In genomic region chr11:14315130-14315529, GRCh38 we compare ENCODE assay signal across 19 cellular contexts. TPM values are rescaled to one million over a fixed set of nuclear protein-coding genes. Genes with fewer than 3 reads are reported as not detected.
A peak's percentile ranks its signal among the peaks of the same experiment; 100 is the strongest.
DNase-seq lines count a peak whose midpoint lies in the region; ATAC-seq and TF ChIP-seq lines count a peak whose summit lies in the region.
"Had no signal": no experiment of that assay in that cellular context is flagged by ENCODE, and none has a peak within 500 bp of the region (broad histone marks: within the 10 kb centered on the region; RNA-seq: fewer than 3 reads in every experiment).

No MANE protein-coding gene starts in this region.

- no peak for TF ChIP-seq POLR2A in right lobe of liver (IDR thresholded peaks at IDR 0.05)

- intact Hi-C loops in right lobe of liver (cut with DNase I): no loop called here

- ATAC-seq in GM19351 (IDR thresholded peaks at IDR 0.05; ENCODE audit: unreplicated experiment) (peak; percentile 35), HG03097 (IDR thresholded peaks at IDR 0.05; ENCODE audit: low FRiP score, unreplicated experiment) (peak; percentile 33), right lobe of liver (no peak)
- peak; percentile 44 for ATAC-seq in activated naive CD8-positive, alpha-beta T cell treated with anti-CD3 and anti-CD28 coated beads, Interleukin-2, amount 50 U/mL, for 24 hours
- ATAC-seq: upper lobe of right lung had no signal

- H3K27me3 Mint-ChIP-seq in activated naive CD8-positive, alpha-beta T cell treated with anti-CD3 and anti-CD28 coated beads, Interleukin-2, amount 50 U/mL, for 24 hours: no peaks in the 10 kb centered on the region
- H3K27me3 Mint-ChIP-seq: CD8-positive, alpha-beta memory T cell had no signal

- H3K27ac Mint-ChIP-seq in activated naive CD8-positive, alpha-beta T cell treated with anti-CD3 and anti-CD28 coated beads, Interleukin-2, amount 50 U/mL, for 24 hours: peak overlapping the region; percentile 76

- DNase-seq in DMS79 treated with DMSO at 0.1 percent for 48 hours (lab: John Stamatoyannopoulos, UW) (peak; percentile 18), DMS153 treated with DMSO at 0.1 percent for 48 hours (lab: John Stamatoyannopoulos, UW; ENCODE audit: unreplicated experiment) (no peak), right lobe of liver (no peak), AG08396 (ENCODE audit: low spot score) (no peak), D341Med (ENCODE audit: low spot score) (no peak)
- DNase-seq in activated naive CD8-positive, alpha-beta T cell treated with anti-CD3 and anti-CD28 coated beads, Interleukin-2, amount 50 U/mL, for 24 hours: no peak
- DNase-seq: activated CD4-positive, CD25-positive, alpha-beta regulatory T cell treated with anti-CD3 and anti-CD28 coated beads, Interleukin-2, amount 50 U/mL, for 72 hours; activated CD8-positive, alpha-beta memory T cell treated with anti-CD3 and anti-CD28 coated beads, Interleukin-2, amount 50 U/mL, for 48 hours; CD8-positive, alpha-beta memory T cell; effector memory CD4-positive, alpha-beta T cell; kidney glomerular epithelial cell; NCI-H1417 treated with DMSO at 0.1 percent for 48 hours; NCI-H2227 treated with DMSO at 0.1 percent for 48 hours; SHP77; T-helper 2 cell; upper lobe of right lung had no signal

- H3K4me3 Mint-ChIP-seq in activated naive CD8-positive, alpha-beta T cell treated with anti-CD3 and anti-CD28 coated beads, Interleukin-2, amount 50 U/mL, for 24 hours: no peak overlapping the region

- H3K4me1 ChIP-seq in right lobe of liver: peaks cover 0 to 10% (median 0%) of the 10 kb centered on the region in 4 donors

- H3K9me3 Mint-ChIP-seq in activated naive CD8-positive, alpha-beta T cell treated with anti-CD3 and anti-CD28 coated beads, Interleukin-2, amount 50 U/mL, for 24 hours: no peaks in the 10 kb centered on the region
- H3K9me3 Mint-ChIP-seq: CD8-positive, alpha-beta memory T cell had no signal

- no peaks in the 10 kb centered on the region for H3K27me3 ChIP-seq in right lobe of liver
- H3K27me3 ChIP-seq: cardiac muscle cell, upper lobe of right lung had no signal

- peaks cover 4% of the 10 kb centered on the region for H3K36me3 Mint-ChIP-seq in activated naive CD8-positive, alpha-beta T cell treated with anti-CD3 and anti-CD28 coated beads, Interleukin-2, amount 50 U/mL, for 24 hours (ENCODE audit: low read depth)

- no peaks in the 10 kb centered on the region for H3K9me3 ChIP-seq in right lobe of liver
- H3K9me3 ChIP-seq: upper lobe of right lung had no signal

- 88% methylated on average over 2 of the region's 2 CpGs for WGBS in right lobe of liver (ENCODE audit: insufficient coverage, low coverage, low lambda C conversion rate, missing lambda C conversion rate)

- H3K27ac ChIP-seq in right lobe of liver: no peak overlapping the region
- H3K27ac ChIP-seq: cardiac muscle cell, upper lobe of right lung had no signal

- no peak overlapping the region for H3K4me3 ChIP-seq in right lobe of liver
- H3K4me3 ChIP-seq: cardiac muscle cell, upper lobe of right lung had no signal

- no peaks in the 10 kb centered on the region for H3K36me3 ChIP-seq in right lobe of liver
- H3K36me3 ChIP-seq: cardiac muscle cell, upper lobe of right lung had no signal

- TF ChIP-seq CTCF in right lobe of liver (IDR thresholded peaks at IDR 0.05): no peak

- peaks cover 66% of the 10 kb centered on the region for H3K4me1 Mint-ChIP-seq in activated naive CD8-positive, alpha-beta T cell treated with anti-CD3 and anti-CD28 coated beads, Interleukin-2, amount 50 U/mL, for 24 hours

RNA-seq across cellular contexts. Expression of gene RRAS2, which starts 43.9 kb away (rescaled TPM):
- total RNA-seq in right lobe of liver: 10 to 100 TPM; 21.0 to 44.8 (median 31.1) TPM

Comparison
In these comparisons a context has a peak if more than half of its experiments do, and no peak if none do; other contexts are left out.
1. ATAC-seq: peak in GM19351 (single experiment), HG03097 (single experiment) and activated naive CD8-positive, alpha-beta T cell treated with anti-CD3 and anti-CD28 coated beads, Interleukin-2, amount 50 U/mL, for 24 hours (single experiment); none in right lobe of liver (0 of 4).